ENCODE assay signal across 20 cellular contexts in genomic region chr11:32913445-32913844, GRCh38. TPM values are rescaled to one million over a fixed set of nuclear protein-coding genes. Genes with fewer than 3 reads are reported as not detected.
A peak's percentile ranks its signal among the peaks of the same experiment; 100 is the strongest.
DNase-seq lines count a peak whose midpoint lies in the region; ATAC-seq, FAIRE-seq and TF ChIP-seq lines count a peak whose summit lies in the region.
"Had no signal": no experiment of that assay in that cellular context is flagged by ENCODE, and none has a peak within 500 bp of the region (broad histone marks: within the 10 kb centered on the region; RNA-seq: fewer than 3 reads in every experiment).

No MANE protein-coding gene starts in this region.

- no peak overlapping the region for H2AK5ac ChIP-seq in mesendoderm (ENCODE audit: low read length)

- no peaks in the 10 kb centered on the region for H3K36me3 ChIP-seq in mesendoderm (ENCODE audit: control insufficient read depth, insufficient read depth, low read length)
- no peaks in the 10 kb centered on the region for H3K36me3 ChIP-seq in ascending aorta

- no peak for TF ChIP-seq RAD21 in A549 (conservative IDR thresholded peaks at IDR 0.05 in 1 of 2, IDR thresholded peaks at IDR 0.05 in 1 of 2)

- intact Hi-C loops in ascending aorta (cut with DNase I), result no loop called here
- intact Hi-C loops in activated T-helper 2 cell treated with anti-CD3 and anti-CD28 coated beads, Interferon-gamma antibody, Interleukin-2, Interleukin-4, amounts not matched to agents 10 μg/mL and 5 μg/mL and 100 μg/mL, durations not matched to agents 14 hours and 24 hours and 36 hours (cut with micrococcal nuclease), result no loop called here

- H3K36me3 Mint-ChIP-seq in T-helper 17 cell (ENCODE audit: low read depth), result peaks cover 9% of the 10 kb centered on the region
- peaks cover 7% of the 10 kb centered on the region for H3K36me3 Mint-ChIP-seq in activated T-helper 2 cell treated with anti-CD3 and anti-CD28 coated beads, Interferon-gamma antibody, Interleukin-2, Interleukin-4, amounts not matched to agents 10 μg/mL and 5 μg/mL and 100 μg/mL, durations not matched to agents 14 hours and 24 hours and 36 hours (ENCODE audit: low read depth)

- WGBS in A549 (ENCODE audit: missing lambda C conversion rate), result 90% methylated on average over 7 of the region's 7 CpGs
- WGBS in mesendoderm (ENCODE audit: extremely low coverage, insufficient coverage, low lambda C conversion rate), result no CpG with 5 or more reads among the region's 7 CpGs

- no peak overlapping the region for H3K18ac ChIP-seq in mesendoderm (ENCODE audit: low read length)

- FAIRE-seq in A549 (lab: Jason Lieb, UNC) (peak; percentile 39), HTR-8/SVneo (lab: Jason Lieb, UNC) (peak; percentile 26)
- FAIRE-seq: H54 had no signal

- no peak overlapping the region for H3K4me3 Mint-ChIP-seq in T-helper 17 cell
- H3K4me3 Mint-ChIP-seq in activated T-helper 2 cell treated with anti-CD3 and anti-CD28 coated beads, Interferon-gamma antibody, Interleukin-2, Interleukin-4, amounts not matched to agents 10 μg/mL and 5 μg/mL and 100 μg/mL, durations not matched to agents 14 hours and 24 hours and 36 hours (ENCODE audit: low read depth), result no peak overlapping the region
- H3K4me3 Mint-ChIP-seq: CD4-positive, CD25-positive, alpha-beta regulatory T cell had no signal

- no peak for TF ChIP-seq CTCF in A549 (IDR thresholded peaks at IDR 0.05)
- TF ChIP-seq CTCF in ascending aorta (IDR thresholded peaks at IDR 0.05), result no peak

- no peaks in the 10 kb centered on the region for H3K9me3 Mint-ChIP-seq in activated T-helper 2 cell treated with anti-CD3 and anti-CD28 coated beads, Interferon-gamma antibody, Interleukin-2, Interleukin-4, amounts not matched to agents 10 μg/mL and 5 μg/mL and 100 μg/mL, durations not matched to agents 14 hours and 24 hours and 36 hours
- H3K9me3 Mint-ChIP-seq: CD4-positive, CD25-positive, alpha-beta regulatory T cell had no signal

- peaks cover 20% of the 10 kb centered on the region for H3K4me1 Mint-ChIP-seq in T-helper 17 cell
- peaks cover 14% of the 10 kb centered on the region for H3K4me1 Mint-ChIP-seq in activated T-helper 2 cell treated with anti-CD3 and anti-CD28 coated beads, Interferon-gamma antibody, Interleukin-2, Interleukin-4, amounts not matched to agents 10 μg/mL and 5 μg/mL and 100 μg/mL, durations not matched to agents 14 hours and 24 hours and 36 hours (ENCODE audit: low read depth)

- no peaks in the 10 kb centered on the region for H3K27me3 ChIP-seq in mesendoderm (ENCODE audit: insufficient read depth, low read length, poor library complexity)
- H3K27me3 ChIP-seq in ascending aorta, result no peaks in the 10 kb centered on the region
- H3K27me3 ChIP-seq: BLaER1 had no signal

- no peak for TF ChIP-seq POLR2A in A549 (IDR thresholded peaks at IDR 0.05; ENCODE audit: low read length)

- no peak overlapping the region for H2BK5ac ChIP-seq in mesendoderm (ENCODE audit: low read length)

- no peaks in the 10 kb centered on the region for H3K9me3 ChIP-seq in A549
- no peaks in the 10 kb centered on the region for H3K9me3 ChIP-seq in T-helper 17 cell (ENCODE audit: control insufficient read depth, low read length, poor library complexity, severe bottlenecking)
- H3K9me3 ChIP-seq in ascending aorta, result no peaks in the 10 kb centered on the region

- H3K23ac ChIP-seq in mesendoderm (ENCODE audit: low read length), result no peak overlapping the region

- POLR2A ChIA-PET in A549 (lab: Yijun Ruan, JAX), result interaction anchor here (1.6 kb wide), 1 partner anchor 21 kb away, joined by 4 read pairs; the partner anchor contains the start of gene QSER1

- H4K8ac ChIP-seq in mesendoderm (ENCODE audit: low read depth, low read length), result peak overlapping the region; percentile 56

- peaks cover 76% of the 10 kb centered on the region for H3K79me2 ChIP-seq in mesendoderm (ENCODE audit: control insufficient read depth, insufficient read depth, low read length)

- peak overlapping the region; percentile 59 for H3K27ac Mint-ChIP-seq in T-helper 17 cell
- no peak overlapping the region for H3K27ac Mint-ChIP-seq in activated T-helper 2 cell treated with anti-CD3 and anti-CD28 coated beads, Interferon-gamma antibody, Interleukin-2, Interleukin-4, amounts not matched to agents 10 μg/mL and 5 μg/mL and 100 μg/mL, durations not matched to agents 14 hours and 24 hours and 36 hours
- H3K27ac Mint-ChIP-seq: CD4-positive, CD25-positive, alpha-beta regulatory T cell had no signal

- H3K27ac ChIP-seq in A549 (no peak overlapping the region), mesendoderm (ENCODE audit: low read depth, low read length) (no peak overlapping the region), ascending aorta (no peak overlapping the region)
- H3K27ac ChIP-seq: 22Rv1, BLaER1, GM23248, HL-60 had no signal

- H3K4me1 ChIP-seq in A549, result peaks cover 10% of the 10 kb centered on the region
- H3K4me1 ChIP-seq in mesendoderm (ENCODE audit: control insufficient read depth, low read depth, low read length), result peaks cover 10% of the 10 kb centered on the region
- H3K4me1 ChIP-seq in ascending aorta, result no peaks in the 10 kb centered on the region
- H3K4me1 ChIP-seq: BLaER1 had no signal

- no peak overlapping the region for H3K9ac ChIP-seq in mesendoderm (ENCODE audit: low read length)
- H3K9ac ChIP-seq: BLaER1, GM23248 had no signal

- no peak overlapping the region for H3K4ac ChIP-seq in mesendoderm (ENCODE audit: low read depth, low read length)

- H2BK15ac ChIP-seq in mesendoderm (replicated peaks; ENCODE audit: low read depth), result no peak overlapping the region

- ATAC-seq in A549, result no peak
- no peak for ATAC-seq in T-helper 17 cell
- no peak for ATAC-seq in GM21576 (IDR thresholded peaks at IDR 0.05; ENCODE audit: unreplicated experiment)

- H3K79me1 ChIP-seq in mesendoderm (ENCODE audit: low read length), result peaks cover 2% of the 10 kb centered on the region

- H3K56ac ChIP-seq in mesendoderm (ENCODE audit: low read length), result no peak overlapping the region

- no peaks in the 10 kb centered on the region for H3K27me3 Mint-ChIP-seq in T-helper 17 cell
- H3K27me3 Mint-ChIP-seq in activated T-helper 2 cell treated with anti-CD3 and anti-CD28 coated beads, Interferon-gamma antibody, Interleukin-2, Interleukin-4, amounts not matched to agents 10 μg/mL and 5 μg/mL and 100 μg/mL, durations not matched to agents 14 hours and 24 hours and 36 hours (ENCODE audit: low read depth), result no peaks in the 10 kb centered on the region
- H3K27me3 Mint-ChIP-seq: CD4-positive, CD25-positive, alpha-beta regulatory T cell had no signal

- H3K4me3 ChIP-seq in A549 (no peak overlapping the region), mesendoderm (ENCODE audit: low read length) (no peak overlapping the region), ascending aorta (no peak overlapping the region)
- H3K4me3 ChIP-seq: BLaER1, GM23248 had no signal

- CTCF ChIA-PET in A549 (lab: Yijun Ruan, JAX), result interaction anchor here (1.3 to 1.4 kb wide), 2 partner anchors 20 to 46 kb away, joined by 3 to 5 read pairs; partner anchors contain the start of gene QSER1

- H2BK120ac ChIP-seq in mesendoderm (ENCODE audit: low read depth, low read length), result no peak overlapping the region

- DNase-seq in A549 (ENCODE audit: low read depth in 1 of 2, low spot score in 1 of 2) (no peak), HTR-8/SVneo (ENCODE audit: insufficient read length, low spot score) (no peak), T-helper 17 cell (no peak), mesendoderm (no peak), ascending aorta (ENCODE audit: low spot score in 2 of 2) (no peak), DMS114 treated with DMSO at 0.1 percent for 48 hours (lab: John Stamatoyannopoulos, UW; ENCODE audit: unreplicated experiment) (no peak)
- no peak for DNase-seq in activated T-helper 2 cell treated with anti-CD3 and anti-CD28 coated beads, Interferon-gamma antibody, Interleukin-2, Interleukin-4, amounts not matched to agents 10 μg/mL and 5 μg/mL and 100 μg/mL, durations not matched to agents 14 hours and 24 hours and 36 hours (ENCODE audit: low spot score)
- DNase-seq: AML-193; Calu3; CD4-positive, CD25-positive, alpha-beta regulatory T cell; DMS 273 treated with DMSO at 0.1 percent for 48 hours; DMS79 treated with DMSO at 0.1 percent for 48 hours; EL; GM23248; IMR-90 had no signal

- no peak overlapping the region for H4K5ac ChIP-seq in mesendoderm (ENCODE audit: low read length)

- TF ChIP-seq EP300 in A549 (IDR thresholded peaks at IDR 0.05), result no peak

- no peak overlapping the region for H3K4me2 ChIP-seq in A549
- H3K4me2 ChIP-seq in mesendoderm (ENCODE audit: low read length), result no peak overlapping the region
- H3K4me2 ChIP-seq: BLaER1 had no signal

TF ChIP-seq in A549, 52 proteins besides CTCF, POLR2A, EP300 and RAD21:
- no peak for TF ChIP-seq ZFP36 (IDR thresholded peaks at IDR 0.05; ENCODE audit: borderline replicate concordance, partially characterized antibody)

RNA-seq across cellular contexts. Expression of gene QSER1, which starts 20.8 kb away (rescaled TPM):
- polyA plus RNA-seq in A549 (2011; rRNA removed) (27.2 and 29.8 TPM in 2 replicates), A549 (2017; fragmentation: RNase III; extraction: RNeasy Plus Mini Kit Qiagen cat#74134 plus additional on column Dnase treatment) (13.2 to 15.8 TPM (median 13.8 TPM) in 3 replicates)
- polyA plus RNA-seq in A549 (2012; cell fraction: cytosol; rRNA removed), result 4.8 and 5.4 TPM in 2 replicates
- polyA plus RNA-seq in A549 (2012; cell fraction: nucleus; rRNA removed), result 5.1 and 7.8 TPM in 2 replicates
- 35.5 and 37.5 TPM in 2 replicates for polyA minus RNA-seq in A549 (2011; rRNA and poly(A)+ RNA removed)
- total RNA-seq in T-helper 17 cell (10 to 100 TPM in 1 of 2 donors, 1 to 10 TPM in 1; 9.4 to 12.1 TPM), ascending aorta (8.2 TPM)
- 36.1 TPM for polyA plus RNA-seq in mesendoderm (2013, experiment 1 of 2)
- 36.3 TPM for polyA plus RNA-seq in mesendoderm (2013, experiment 2 of 2)
- total RNA-seq in activated T-helper 2 cell treated with anti-CD3 and anti-CD28 coated beads, Interferon-gamma antibody, Interleukin-2, Interleukin-4, amounts not matched to agents 10 μg/mL and 5 μg/mL and 100 μg/mL, durations not matched to agents 14 hours and 24 hours and 36 hours, result 17.9 and 18.2 TPM in 2 replicates
